ENCODE assay signal across 11 cellular contexts in genomic region chr18:8052237-8052701, GRCh38.
A peak's percentile ranks its signal among the peaks of the same experiment; 100 is the strongest.
DNase-seq lines count a peak whose midpoint lies in the region; ATAC-seq, FAIRE-seq and TF ChIP-seq lines count a peak whose summit lies in the region.
"Had no signal": no experiment of that assay in that cellular context is flagged by ENCODE, and none has a peak within 500 bp of the region (broad histone marks: within the 10 kb centered on the region; RNA-seq: fewer than 3 reads in every experiment).

No MANE protein-coding gene starts in this region.

- no peaks in the 10 kb centered on the region for H3K4me1 Mint-ChIP-seq in activated naive CD4-positive, alpha-beta T cell treated with anti-CD3 and anti-CD28 coated beads for 36 hours (ENCODE audit: low read depth)
- peaks cover 3% of the 10 kb centered on the region for H3K4me1 Mint-ChIP-seq in activated naive CD4-positive, alpha-beta T cell treated with anti-CD3 and anti-CD28 coated beads, Interleukin-2, amount 10 ng/mL, durations not matched to agents 7 days and 5 days
- peaks cover 10% of the 10 kb centered on the region for H3K4me1 Mint-ChIP-seq in stimulated activated effector memory CD8-positive, alpha-beta T cell treated with anti-CD3 and anti-CD28 coated beads, Interleukin-12 subunit alpha, Interleukin-12 subunit beta, amount 100 ng/mL, for 72 hours

- H3K36me3 ChIP-seq in bronchial epithelial cell (ENCODE audit: control insufficient read depth, insufficient read depth, low read length), result no peaks in the 10 kb centered on the region
- no peaks in the 10 kb centered on the region for H3K36me3 ChIP-seq in WERI-Rb-1

- CTCF ChIA-PET in activated naive CD4-positive, alpha-beta T cell treated with anti-CD3 and anti-CD28 coated beads for 36 hours (lab: Charles Lee), result no interaction called here
- CTCF ChIA-PET in activated naive CD4-positive, alpha-beta T cell treated with anti-CD3 and anti-CD28 coated beads, Interleukin-2, amount 10 ng/mL, durations not matched to agents 7 days and 5 days (lab: Charles Lee), result interaction anchor here (1.6 kb wide), 1 partner anchor 337 kb away, joined by 4 read pairs; no protein-coding TSS in a partner anchor

- intact Hi-C loops in activated naive CD4-positive, alpha-beta T cell treated with anti-CD3 and anti-CD28 coated beads for 36 hours (cut with micrococcal nuclease), result no loop called here

- no peak for FAIRE-seq in bronchial epithelial cell (lab: Jason Lieb, UNC)

- H3K4me3 ChIP-seq in bronchial epithelial cell (ENCODE audit: low read depth, low read length) (no peak overlapping the region), WERI-Rb-1 (ENCODE audit: low read depth, low read length) (no peak overlapping the region)

- H3K4me3 Mint-ChIP-seq in activated naive CD4-positive, alpha-beta T cell treated with anti-CD3 and anti-CD28 coated beads for 36 hours, result no peak overlapping the region
- no peak overlapping the region for H3K4me3 Mint-ChIP-seq in activated naive CD4-positive, alpha-beta T cell treated with anti-CD3 and anti-CD28 coated beads, Interleukin-2, amount 10 ng/mL, durations not matched to agents 7 days and 5 days
- H3K4me3 Mint-ChIP-seq in stimulated activated effector memory CD8-positive, alpha-beta T cell treated with anti-CD3 and anti-CD28 coated beads, Interleukin-12 subunit alpha, Interleukin-12 subunit beta, amount 100 ng/mL, for 72 hours, result no peak overlapping the region

- H3K27me3 Mint-ChIP-seq in activated naive CD4-positive, alpha-beta T cell treated with anti-CD3 and anti-CD28 coated beads for 36 hours (ENCODE audit: low read depth), result no peaks in the 10 kb centered on the region
- H3K27me3 Mint-ChIP-seq in activated naive CD4-positive, alpha-beta T cell treated with anti-CD3 and anti-CD28 coated beads, Interleukin-2, amount 10 ng/mL, durations not matched to agents 7 days and 5 days, result no peaks in the 10 kb centered on the region

- DNase-seq in activated naive CD4-positive, alpha-beta T cell treated with anti-CD3 and anti-CD28 coated beads for 36 hours, result peak; percentile 6
- no peak for DNase-seq in activated naive CD4-positive, alpha-beta T cell treated with anti-CD3 and anti-CD28 coated beads, Interleukin-2, amount 10 ng/mL, durations not matched to agents 7 days and 5 days
- DNase-seq in M059J (ENCODE audit: low read depth), result peak; percentile 48
- DNase-seq in bronchial epithelial cell (ENCODE audit: low read depth), result peak; percentile 17
- DNase-seq in stimulated activated effector memory CD8-positive, alpha-beta T cell treated with anti-CD3 and anti-CD28 coated beads, Interleukin-12 subunit alpha, Interleukin-12 subunit beta, amount 100 ng/mL, for 72 hours (ENCODE audit: low spot score in 2 of 2), result no peak
- DNase-seq in inferior parietal cortex (ENCODE audit: extremely low spot score), result no peak
- no peak for DNase-seq in WERI-Rb-1
- DNase-seq: cerebellar nuclear complex; kidney glomerular epithelial cell; stimulated activated CD4-positive, alpha-beta T cell treated with anti-CD3 and anti-CD28 coated beads, Interleukin-12 subunit alpha, Interleukin-12 subunit beta, amount 100 ng/mL, for 4 hours had no signal

- no peak overlapping the region for H3K27ac ChIP-seq in WERI-Rb-1

- H3K36me3 Mint-ChIP-seq in activated naive CD4-positive, alpha-beta T cell treated with anti-CD3 and anti-CD28 coated beads for 36 hours (ENCODE audit: low read depth), result no peaks in the 10 kb centered on the region
- H3K36me3 Mint-ChIP-seq in activated naive CD4-positive, alpha-beta T cell treated with anti-CD3 and anti-CD28 coated beads, Interleukin-2, amount 10 ng/mL, durations not matched to agents 7 days and 5 days, result no peaks in the 10 kb centered on the region
- no peaks in the 10 kb centered on the region for H3K36me3 Mint-ChIP-seq in stimulated activated effector memory CD8-positive, alpha-beta T cell treated with anti-CD3 and anti-CD28 coated beads, Interleukin-12 subunit alpha, Interleukin-12 subunit beta, amount 100 ng/mL, for 72 hours

- H3K27me3 ChIP-seq in bronchial epithelial cell (ENCODE audit: control insufficient read depth, insufficient read depth, low read length) (no peaks in the 10 kb centered on the region), WERI-Rb-1 (ENCODE audit: insufficient read depth, low read depth, severe bottlenecking) (no peaks in the 10 kb centered on the region)

- peak; percentile 90 for ATAC-seq in stimulated activated effector memory CD8-positive, alpha-beta T cell treated with anti-CD3 and anti-CD28 coated beads, Interleukin-12 subunit alpha, Interleukin-12 subunit beta, amount 100 ng/mL, for 72 hours
- ATAC-seq in GM18858 (IDR thresholded peaks at IDR 0.05; ENCODE audit: unreplicated experiment), result no peak

- no peak overlapping the region for H3K27ac Mint-ChIP-seq in activated naive CD4-positive, alpha-beta T cell treated with anti-CD3 and anti-CD28 coated beads for 36 hours
- no peak overlapping the region for H3K27ac Mint-ChIP-seq in activated naive CD4-positive, alpha-beta T cell treated with anti-CD3 and anti-CD28 coated beads, Interleukin-2, amount 10 ng/mL, durations not matched to agents 7 days and 5 days
- H3K27ac Mint-ChIP-seq in stimulated activated effector memory CD8-positive, alpha-beta T cell treated with anti-CD3 and anti-CD28 coated beads, Interleukin-12 subunit alpha, Interleukin-12 subunit beta, amount 100 ng/mL, for 72 hours, result no peak overlapping the region

- no peaks in the 10 kb centered on the region for H3K9me3 Mint-ChIP-seq in activated naive CD4-positive, alpha-beta T cell treated with anti-CD3 and anti-CD28 coated beads for 36 hours
- peaks cover 2% of the 10 kb centered on the region for H3K9me3 Mint-ChIP-seq in activated naive CD4-positive, alpha-beta T cell treated with anti-CD3 and anti-CD28 coated beads, Interleukin-2, amount 10 ng/mL, durations not matched to agents 7 days and 5 days
- peaks cover 3% of the 10 kb centered on the region for H3K9me3 Mint-ChIP-seq in stimulated activated effector memory CD8-positive, alpha-beta T cell treated with anti-CD3 and anti-CD28 coated beads, Interleukin-12 subunit alpha, Interleukin-12 subunit beta, amount 100 ng/mL, for 72 hours

- no peaks in the 10 kb centered on the region for H3K9me3 ChIP-seq in WERI-Rb-1 (ENCODE audit: severe bottlenecking)

- TF ChIP-seq CTCF in bronchial epithelial cell (IDR thresholded peaks at IDR 0.05; ENCODE audit: insufficient read depth, low read length, severe bottlenecking), result peak; percentile 12
- TF ChIP-seq CTCF in WERI-Rb-1 (IDR thresholded peaks at IDR 0.05; ENCODE audit: low read depth, low read length), result no peak; the same call in 1 of the 2 replicates

Comparison
In these comparisons a context has a peak if more than half of its experiments do, and no peak if none do; other contexts are left out.
1. DNase-seq: peak in activated naive CD4-positive, alpha-beta T cell treated with anti-CD3 and anti-CD28 coated beads for 36 hours (single experiment), M059J (single experiment) and bronchial epithelial cell (single experiment); none in activated naive CD4-positive, alpha-beta T cell treated with anti-CD3 and anti-CD28 coated beads, Interleukin-2, amount 10 ng/mL, durations not matched to agents 7 days and 5 days (single experiment), stimulated activated effector memory CD8-positive, alpha-beta T cell treated with anti-CD3 and anti-CD28 coated beads, Interleukin-12 subunit alpha, Interleukin-12 subunit beta, amount 100 ng/mL, for 72 hours (0 of 2), inferior parietal cortex (single experiment) and WERI-Rb-1 (single experiment).